ENCODE assay signal across 1 cellular context in the genomic region with DNA sequence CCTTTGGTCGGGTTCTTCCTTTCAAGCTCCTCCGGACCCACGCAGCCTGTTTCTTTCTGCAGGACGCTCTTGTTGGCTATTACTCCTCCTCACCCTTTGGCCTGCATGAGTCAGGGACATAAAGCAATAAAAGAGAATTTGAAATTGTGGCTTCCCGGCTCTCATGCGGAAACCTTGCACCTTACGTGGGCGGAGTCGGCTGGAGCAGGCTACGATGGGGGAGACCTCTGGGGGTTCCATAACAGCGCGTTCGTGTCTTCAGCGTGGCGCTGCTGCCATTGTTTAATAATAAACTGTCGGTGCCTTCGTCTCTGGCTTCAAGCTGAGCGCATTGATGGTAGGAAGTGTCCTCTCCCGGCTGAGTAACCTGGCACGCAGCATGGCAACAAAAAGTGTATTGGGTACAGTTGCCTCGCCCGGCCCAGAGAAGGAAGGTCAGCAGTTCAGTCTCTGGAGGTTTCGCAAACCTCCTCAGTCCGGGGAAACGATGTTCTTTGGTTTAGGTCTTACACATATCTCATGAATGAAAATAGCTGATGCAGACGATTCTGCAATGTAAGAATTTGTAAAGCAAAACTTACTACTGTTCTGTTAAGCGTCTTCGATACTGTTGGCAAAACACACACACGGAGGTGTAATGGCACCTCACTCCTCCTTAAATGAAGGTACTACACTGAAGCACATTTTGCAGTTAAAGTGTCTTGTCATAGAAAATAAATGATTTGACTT.
TF ChIP-seq lines count a peak whose summit lies in the region.

No MANE protein-coding gene starts in this region.

TF ChIP-seq in HepG2, 621 proteins besides CTCF, POLR2A, EP300 and RAD21 (continued from another document and continues in another):
- TF ChIP-seq MXI1 (IDR thresholded peaks at IDR 0.05; ENCODE audit: borderline replicate concordance, low read depth, low read length) (no peak), ZMYM2 (CRISPR knock-in tag; IDR thresholded peaks at IDR 0.05) (peak; percentile 26; the same call in 1 of the 2 replicates), NR0B2 (CRISPR knock-in tag; IDR thresholded peaks at IDR 0.05) (no peak), ZNF567 (CRISPR knock-in tag; IDR thresholded peaks at IDR 0.05; ENCODE audit: borderline replicate concordance) (no peak), ZNF512 (CRISPR knock-in tag; IDR thresholded peaks at IDR 0.05) (no peak), ZNF746 (CRISPR knock-in tag; IDR thresholded peaks at IDR 0.05) (0 out of 2 replicates have a peak, but pooled peaks have one; percentile 29), GFI1 (CRISPR knock-in tag; IDR thresholded peaks at IDR 0.05; ENCODE audit: borderline replicate concordance) (peak; percentile 43; the same call in 1 of the 2 replicates), TMF1 (CRISPR knock-in tag; IDR thresholded peaks at IDR 0.05; ENCODE audit: low read depth) (no peak), ZNF674 (CRISPR knock-in tag; IDR thresholded peaks at IDR 0.05; ENCODE audit: low read depth) (0 out of 2 replicates have a peak, but pooled peaks have one; percentile 20), SKIL (CRISPR knock-in tag; IDR thresholded peaks at IDR 0.05; ENCODE audit: borderline replicate concordance) (no peak), SATB2 (CRISPR knock-in tag; IDR thresholded peaks at IDR 0.05) (no peak), FOXO4 (CRISPR knock-in tag; conservative IDR thresholded peaks at IDR 0.05) (no peak), ZSCAN30 (CRISPR knock-in tag; IDR thresholded peaks at IDR 0.05) (0 out of 2 replicates have a peak, but pooled peaks have one; percentile 62), ZNF224 (CRISPR knock-in tag; IDR thresholded peaks at IDR 0.05) (0 out of 2 replicates have a peak, but pooled peaks have one; percentile 13), KLF15 (CRISPR knock-in tag; IDR thresholded peaks at IDR 0.05; ENCODE audit: borderline replicate concordance) (no peak), NFIB (CRISPR knock-in tag; IDR thresholded peaks at IDR 0.05; ENCODE audit: borderline replicate concordance) (no peak), GATAD2A (CRISPR knock-in tag; IDR thresholded peaks at IDR 0.05) (no peak), ZNF121 (CRISPR knock-in tag; IDR thresholded peaks at IDR 0.05) (peak; percentile 72), CCDC6 (CRISPR knock-in tag; IDR thresholded peaks at IDR 0.05) (no peak), CHCHD3 (CRISPR knock-in tag; IDR thresholded peaks at IDR 0.05) (no peak), POGK (CRISPR knock-in tag; conservative IDR thresholded peaks at IDR 0.05) (peak; percentile 40), ZNF615 (CRISPR knock-in tag; IDR thresholded peaks at IDR 0.05; ENCODE audit: borderline replicate concordance) (0 out of 2 replicates have a peak, but pooled peaks have one; percentile 16), SMARCC2 (IDR thresholded peaks at IDR 0.05) (no peak), HBP1 (CRISPR knock-in tag; IDR thresholded peaks at IDR 0.05; ENCODE audit: low read depth) (no peak), ZNF724P (CRISPR knock-in tag; IDR thresholded peaks at IDR 0.05; ENCODE audit: borderline replicate concordance) (no peak), STAG1 (CRISPR knock-in tag; IDR thresholded peaks at IDR 0.05) (no peak), RXRB (CRISPR knock-in tag; IDR thresholded peaks at IDR 0.05; ENCODE audit: borderline replicate concordance) (no peak), ATAD3A (CRISPR knock-in tag; IDR thresholded peaks at IDR 0.05) (no peak), ZNF850 (CRISPR knock-in tag; conservative IDR thresholded peaks at IDR 0.05) (no peak), HDAC2 (CRISPR knock-in tag; IDR thresholded peaks at IDR 0.05) (peak; percentile 37; the same call in 1 of the 2 replicates), ARID5B (CRISPR knock-in tag; IDR thresholded peaks at IDR 0.05) (peak; percentile 43; the same call in 1 of the 2 replicates), AHR (CRISPR knock-in tag; IDR thresholded peaks at IDR 0.05) (no peak)
- TF ChIP-seq, protein P1, sequence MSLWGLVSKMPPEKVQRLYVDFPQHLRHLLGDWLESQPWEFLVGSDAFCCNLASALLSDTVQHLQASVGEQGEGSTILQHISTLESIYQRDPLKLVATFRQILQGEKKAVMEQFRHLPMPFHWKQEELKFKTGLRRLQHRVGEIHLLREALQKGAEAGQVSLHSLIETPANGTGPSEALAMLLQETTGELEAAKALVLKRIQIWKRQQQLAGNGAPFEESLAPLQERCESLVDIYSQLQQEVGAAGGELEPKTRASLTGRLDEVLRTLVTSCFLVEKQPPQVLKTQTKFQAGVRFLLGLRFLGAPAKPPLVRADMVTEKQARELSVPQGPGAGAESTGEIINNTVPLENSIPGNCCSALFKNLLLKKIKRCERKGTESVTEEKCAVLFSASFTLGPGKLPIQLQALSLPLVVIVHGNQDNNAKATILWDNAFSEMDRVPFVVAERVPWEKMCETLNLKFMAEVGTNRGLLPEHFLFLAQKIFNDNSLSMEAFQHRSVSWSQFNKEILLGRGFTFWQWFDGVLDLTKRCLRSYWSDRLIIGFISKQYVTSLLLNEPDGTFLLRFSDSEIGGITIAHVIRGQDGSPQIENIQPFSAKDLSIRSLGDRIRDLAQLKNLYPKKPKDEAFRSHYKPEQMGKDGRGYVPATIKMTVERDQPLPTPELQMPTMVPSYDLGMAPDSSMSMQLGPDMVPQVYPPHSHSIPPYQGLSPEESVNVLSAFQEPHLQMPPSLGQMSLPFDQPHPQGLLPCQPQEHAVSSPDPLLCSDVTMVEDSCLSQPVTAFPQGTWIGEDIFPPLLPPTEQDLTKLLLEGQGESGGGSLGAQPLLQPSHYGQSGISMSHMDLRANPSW (CRISPR knock-in tag; IDR thresholded peaks at IDR 0.05; ENCODE audit: borderline replicate concordance) = 0 out of 2 replicates have a peak, but pooled peaks have one; percentile 23
- TF ChIP-seq, protein P2, sequence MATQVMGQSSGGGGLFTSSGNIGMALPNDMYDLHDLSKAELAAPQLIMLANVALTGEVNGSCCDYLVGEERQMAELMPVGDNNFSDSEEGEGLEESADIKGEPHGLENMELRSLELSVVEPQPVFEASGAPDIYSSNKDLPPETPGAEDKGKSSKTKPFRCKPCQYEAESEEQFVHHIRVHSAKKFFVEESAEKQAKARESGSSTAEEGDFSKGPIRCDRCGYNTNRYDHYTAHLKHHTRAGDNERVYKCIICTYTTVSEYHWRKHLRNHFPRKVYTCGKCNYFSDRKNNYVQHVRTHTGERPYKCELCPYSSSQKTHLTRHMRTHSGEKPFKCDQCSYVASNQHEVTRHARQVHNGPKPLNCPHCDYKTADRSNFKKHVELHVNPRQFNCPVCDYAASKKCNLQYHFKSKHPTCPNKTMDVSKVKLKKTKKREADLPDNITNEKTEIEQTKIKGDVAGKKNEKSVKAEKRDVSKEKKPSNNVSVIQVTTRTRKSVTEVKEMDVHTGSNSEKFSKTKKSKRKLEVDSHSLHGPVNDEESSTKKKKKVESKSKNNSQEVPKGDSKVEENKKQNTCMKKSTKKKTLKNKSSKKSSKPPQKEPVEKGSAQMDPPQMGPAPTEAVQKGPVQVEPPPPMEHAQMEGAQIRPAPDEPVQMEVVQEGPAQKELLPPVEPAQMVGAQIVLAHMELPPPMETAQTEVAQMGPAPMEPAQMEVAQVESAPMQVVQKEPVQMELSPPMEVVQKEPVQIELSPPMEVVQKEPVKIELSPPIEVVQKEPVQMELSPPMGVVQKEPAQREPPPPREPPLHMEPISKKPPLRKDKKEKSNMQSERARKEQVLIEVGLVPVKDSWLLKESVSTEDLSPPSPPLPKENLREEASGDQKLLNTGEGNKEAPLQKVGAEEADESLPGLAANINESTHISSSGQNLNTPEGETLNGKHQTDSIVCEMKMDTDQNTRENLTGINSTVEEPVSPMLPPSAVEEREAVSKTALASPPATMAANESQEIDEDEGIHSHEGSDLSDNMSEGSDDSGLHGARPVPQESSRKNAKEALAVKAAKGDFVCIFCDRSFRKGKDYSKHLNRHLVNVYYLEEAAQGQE (IDR thresholded peaks at IDR 0.05; ENCODE audit: borderline replicate concordance in 1 of 2, low read depth in 1 of 2, low read length in 2 of 2) = no peak
- TF ChIP-seq, protein P3, sequence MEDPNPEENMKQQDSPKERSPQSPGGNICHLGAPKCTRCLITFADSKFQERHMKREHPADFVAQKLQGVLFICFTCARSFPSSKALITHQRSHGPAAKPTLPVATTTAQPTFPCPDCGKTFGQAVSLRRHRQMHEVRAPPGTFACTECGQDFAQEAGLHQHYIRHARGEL (CRISPR knock-in tag; IDR thresholded peaks at IDR 0.05) = no peak
